ENCODE assay signal across 8 cellular contexts in genomic region chr1:215566556-215567490, GRCh38.
DNase-seq lines count a peak whose midpoint lies in the region; ATAC-seq lines count a peak whose summit lies in the region.

Gene KCTD3 (plus strand): TSS chr1:215567304. CDS start chr1:215567686, 382 bp downstream.

- DNase-seq in COLO668 (lab: John Stamatoyannopoulos, UW; ENCODE audit: unreplicated experiment) (peak; percentile 90), NCI-H774 (lab: John Stamatoyannopoulos, UW) (peak; percentile 71), activated T-cell treated with anti-CD3 and anti-CD28 coated beads for 4 hours (peak; percentile 7), fibroblast of gingiva (ENCODE audit: low read depth) (peak; percentile 81), stromal cell of bone marrow (ENCODE audit: low read depth) (peak; percentile 50)

- ATAC-seq in GM19455 (IDR thresholded peaks at IDR 0.05; ENCODE audit: unreplicated experiment) (peak; percentile 69), HG03558 (IDR thresholded peaks at IDR 0.05; ENCODE audit: extremely low read depth, unreplicated experiment) (peak; percentile 49)

- no peaks in the 10 kb centered on the region for H3K27me3 ChIP-seq in muscle layer of duodenum (ENCODE audit: low read depth, low read length)

- H3K9me3 ChIP-seq in muscle layer of duodenum (ENCODE audit: control insufficient read depth in 1 of 2, low read length in 2 of 2): no peaks in the 10 kb centered on the region

- H3K4me1 ChIP-seq in muscle layer of duodenum (ENCODE audit: control insufficient read depth in 1 of 2, insufficient read depth in 2 of 2, low read length in 2 of 2): peaks cover 0 to 13% of the 10 kb centered on the region in 2 donors

- H3K4me3 ChIP-seq in muscle layer of duodenum (ENCODE audit: low read depth in 1 of 2, low read length in 2 of 2): peak within 1 kb of the TSS; percentile 91 to 94

- H3K27ac ChIP-seq in muscle layer of duodenum (ENCODE audit: low read length): peak within 1 kb of the TSS; percentile 98

- H3K36me3 ChIP-seq in muscle layer of duodenum (ENCODE audit: control insufficient read depth in 1 of 2, insufficient read depth in 2 of 2, low read length in 2 of 2): peaks cover 0 to 7% of the 10 kb centered on the region in 2 donors

Comparison
In these comparisons a context has a peak if more than half of its experiments do, and no peak if none do; other contexts are left out.
1. Peak in every context shown above with its lines: DNase-seq, ATAC-seq, H3K4me3 ChIP-seq and H3K27ac ChIP-seq.
2. DNase-seq: peak in every context shown above with its lines; median percentile 90 in COLO668; 81 in fibroblast of gingiva; 71 in NCI-H774; 50 in stromal cell of bone marrow; 7 in activated T-cell treated with anti-CD3 and anti-CD28 coated beads for 4 hours.